Comparison of ENCODE assay signal across 23 cellular contexts in the genomic region with DNA sequence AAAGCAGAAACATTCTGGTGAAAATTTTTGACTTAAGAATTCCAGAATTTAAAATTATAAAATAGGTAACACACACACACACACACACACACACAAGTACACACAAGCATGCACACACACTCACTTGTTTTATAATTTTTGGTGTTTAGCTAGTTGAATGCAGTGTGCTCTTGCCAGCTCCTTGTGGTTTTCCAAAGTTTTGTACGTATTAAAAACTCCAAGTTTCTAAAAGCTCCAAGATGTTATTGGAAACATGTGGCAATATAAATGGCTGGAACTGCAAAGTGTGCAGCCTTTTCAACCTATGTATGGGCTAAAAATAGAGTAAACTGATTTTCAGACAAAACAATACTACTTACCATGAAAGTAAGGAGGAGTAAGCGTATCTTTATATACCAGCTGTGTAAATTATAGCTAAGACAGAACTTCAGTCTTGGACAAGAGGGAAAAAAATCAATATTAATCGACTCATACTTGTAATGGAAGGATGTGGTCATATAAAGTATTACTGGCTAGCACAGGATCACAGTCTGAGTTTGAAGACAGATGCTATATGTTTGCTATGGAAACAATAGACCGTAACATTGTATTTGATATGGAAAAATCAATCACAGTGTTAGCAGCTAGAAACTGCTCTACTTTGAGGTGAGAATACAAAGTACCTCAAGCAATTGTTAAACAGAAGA.
A peak's percentile ranks its signal among the peaks of the same experiment; 100 is the strongest.
DNase-seq lines count a peak whose midpoint lies in the region; ATAC-seq, FAIRE-seq and TF ChIP-seq lines count a peak whose summit lies in the region.
"Had no signal": no experiment of that assay in that cellular context is flagged by ENCODE, and none has a peak within 500 bp of the region (broad histone marks: within the 10 kb centered on the region; RNA-seq: fewer than 3 reads in every experiment).

No MANE protein-coding gene starts in this region.

- no peak overlapping the region for H3K4me3 Mint-ChIP-seq in activated CD4-positive, alpha-beta T cell treated with anti-CD3 and anti-CD28 coated beads, Interleukin-2, amount 10 ng/mL, durations not matched to agents 24 days and 14 days
- H3K4me3 Mint-ChIP-seq: activated CD8-positive, alpha-beta T cell treated with anti-CD3 and anti-CD28 coated beads, Interleukin-2, amount 10 ng/mL, durations not matched to agents 7 days and 5 days; activated naive CD4-positive, alpha-beta T cell treated with anti-CD3 and anti-CD28 coated beads, Interleukin-2, amount 10 ng/mL, durations not matched to agents 7 days and 5 days; CD4-positive, alpha-beta memory T cell; HFFc6 had no signal

- 56% methylated on average over 4 of the region's 4 CpGs for WGBS in right lobe of liver (ENCODE audit: insufficient coverage, low coverage, low lambda C conversion rate, missing lambda C conversion rate)

- no peaks in the 10 kb centered on the region for H3K9me3 ChIP-seq in right lobe of liver
- H3K9me3 ChIP-seq: colonic mucosa, thoracic aorta had no signal

- H3K27ac Mint-ChIP-seq in activated CD4-positive, alpha-beta T cell treated with anti-CD3 and anti-CD28 coated beads, Interleukin-2, amount 10 ng/mL, durations not matched to agents 24 days and 14 days = no peak overlapping the region
- H3K27ac Mint-ChIP-seq: activated CD8-positive, alpha-beta T cell treated with anti-CD3 and anti-CD28 coated beads, Interleukin-2, amount 10 ng/mL, durations not matched to agents 7 days and 5 days; activated naive CD4-positive, alpha-beta T cell treated with anti-CD3 and anti-CD28 coated beads, Interleukin-2, amount 10 ng/mL, durations not matched to agents 7 days and 5 days; CD4-positive, alpha-beta memory T cell; HFFc6 had no signal

- no peaks in the 10 kb centered on the region for H3K36me3 Mint-ChIP-seq in activated CD4-positive, alpha-beta T cell treated with anti-CD3 and anti-CD28 coated beads, Interleukin-2, amount 10 ng/mL, durations not matched to agents 24 days and 14 days (ENCODE audit: low read depth)
- H3K36me3 Mint-ChIP-seq: activated naive CD4-positive, alpha-beta T cell treated with anti-CD3 and anti-CD28 coated beads, Interleukin-2, amount 10 ng/mL, durations not matched to agents 7 days and 5 days; CD4-positive, alpha-beta memory T cell had no signal

- no peak for TF ChIP-seq POLR2A in right lobe of liver (IDR thresholded peaks at IDR 0.05)

- H3K4me1 ChIP-seq in foreskin keratinocyte (peaks cover 5% of the 10 kb centered on the region), right lobe of liver (peaks cover 0 to 9% (median 0%) of the 10 kb centered on the region in 4 donors)
- H3K4me1 ChIP-seq: colonic mucosa had no signal

- intact Hi-C loops in right lobe of liver (cut with DNase I) = no loop called here
- intact Hi-C loops in activated CD4-positive, alpha-beta T cell treated with anti-CD3 and anti-CD28 coated beads, Interleukin-2, amount 10 ng/mL, durations not matched to agents 24 days and 14 days (cut with micrococcal nuclease) = no loop called here

- no peak overlapping the region for H3K4me3 ChIP-seq in right lobe of liver
- H3K4me3 ChIP-seq: colonic mucosa, thoracic aorta had no signal

- no peaks in the 10 kb centered on the region for H3K27me3 ChIP-seq in foreskin keratinocyte
- H3K27me3 ChIP-seq in right lobe of liver = no peaks in the 10 kb centered on the region
- H3K27me3 ChIP-seq: colonic mucosa had no signal

- H3K9me3 Mint-ChIP-seq in activated CD4-positive, alpha-beta T cell treated with anti-CD3 and anti-CD28 coated beads, Interleukin-2, amount 10 ng/mL, durations not matched to agents 24 days and 14 days = no peaks in the 10 kb centered on the region

- FAIRE-seq in D721Med (lab: Jason Lieb, UNC) = no peak

- TF ChIP-seq CTCF in AG09319 (IDR thresholded peaks at IDR 0.05; ENCODE audit: low read depth, low read length) (no peak), foreskin keratinocyte (conservative IDR thresholded peaks at IDR 0.05) (no peak), right lobe of liver (IDR thresholded peaks at IDR 0.05) (no peak), D721Med (IDR thresholded peaks at IDR 0.05; ENCODE audit: insufficient read depth, missing control alignments) (no peak)

- ATAC-seq in foreskin keratinocyte = peak; percentile 23
- no peak for ATAC-seq in right lobe of liver
- ATAC-seq: activated CD8-positive, alpha-beta T cell treated with anti-CD3 and anti-CD28 coated beads, Interleukin-2, amount 10 ng/mL, durations not matched to agents 7 days and 5 days had no signal

- no peaks in the 10 kb centered on the region for H3K4me1 Mint-ChIP-seq in activated CD4-positive, alpha-beta T cell treated with anti-CD3 and anti-CD28 coated beads, Interleukin-2, amount 10 ng/mL, durations not matched to agents 24 days and 14 days
- H3K4me1 Mint-ChIP-seq: activated naive CD4-positive, alpha-beta T cell treated with anti-CD3 and anti-CD28 coated beads, Interleukin-2, amount 10 ng/mL, durations not matched to agents 7 days and 5 days; CD4-positive, alpha-beta memory T cell had no signal

- H3K27ac ChIP-seq in foreskin keratinocyte (no peak overlapping the region), right lobe of liver (no peak overlapping the region)
- H3K27ac ChIP-seq: colonic mucosa, thoracic aorta had no signal

- DNase-seq in AG09319 (ENCODE audit: extremely low read depth, low read depth) (peak; percentile 46), LHCN-M2 (ENCODE audit: low read depth) (peak; percentile 26), astrocyte of the hippocampus (ENCODE audit: low read depth, low spot score) (peak; percentile 29), foreskin keratinocyte (no peak), right lobe of liver (no peak), NCI-H1105 (lab: John Stamatoyannopoulos, UW) (no peak), D721Med (ENCODE audit: insufficient read length, low spot score) (no peak)
- no peak for DNase-seq in activated CD4-positive, alpha-beta T cell treated with anti-CD3 and anti-CD28 coated beads, Interleukin-2, amount 10 ng/mL, durations not matched to agents 24 days and 14 days
- DNase-seq: activated CD4-positive, CD25-positive, alpha-beta regulatory T cell; activated CD8-positive, alpha-beta T cell treated with anti-CD3 and anti-CD28 coated beads, Interleukin-2, amount 10 ng/mL, durations not matched to agents 7 days and 5 days; activated naive CD4-positive, alpha-beta T cell treated with anti-CD3 and anti-CD28 coated beads, Interleukin-2, amount 10 ng/mL, durations not matched to agents 7 days and 5 days; activated T-cell treated with anti-CD3 and anti-CD28 coated beads, Interleukin-2, amount 50 U/mL, for 48 hours; CD4-positive, alpha-beta memory T cell; colonic mucosa; DMS79; KBM-7; NCI-H2081 treated with DMSO at 0.1 percent for 48 hours; NCI-H526 treated with DMSO at 0.1 percent for 48 hours; OCI-M1; stimulated activated CD4-positive, alpha-beta T cell treated with anti-CD3 and anti-CD28 coated beads, Interleukin-15, amount 100 ng/mL, for 24 hours; T-helper 9 cell had no signal

- H3K27me3 Mint-ChIP-seq in activated CD4-positive, alpha-beta T cell treated with anti-CD3 and anti-CD28 coated beads, Interleukin-2, amount 10 ng/mL, durations not matched to agents 24 days and 14 days = no peaks in the 10 kb centered on the region
- H3K27me3 Mint-ChIP-seq: activated naive CD4-positive, alpha-beta T cell treated with anti-CD3 and anti-CD28 coated beads, Interleukin-2, amount 10 ng/mL, durations not matched to agents 7 days and 5 days; CD4-positive, alpha-beta memory T cell had no signal

- H3K36me3 ChIP-seq in right lobe of liver = no peaks in the 10 kb centered on the region
- H3K36me3 ChIP-seq: colonic mucosa, thoracic aorta had no signal

Comparison
In these comparisons a context has a peak if more than half of its experiments do, and no peak if none do; other contexts are left out.
1. DNase-seq: peak in AG09319 (single experiment), LHCN-M2 (single experiment) and astrocyte of the hippocampus (single experiment); none in foreskin keratinocyte (0 of 2), right lobe of liver (0 of 3), NCI-H1105 (single experiment), activated CD4-positive, alpha-beta T cell treated with anti-CD3 and anti-CD28 coated beads, Interleukin-2, amount 10 ng/mL, durations not matched to agents 24 days and 14 days (single experiment) and D721Med (single experiment).